ENCODE assay signal across 9 cellular contexts in genomic region chr22:45552580-45553332, GRCh38. TPM values are rescaled to one million over a fixed set of nuclear protein-coding genes. Genes with fewer than 3 reads are reported as not detected.
DNase-seq lines count a peak whose midpoint lies in the region; ATAC-seq and TF ChIP-seq lines count a peak whose summit lies in the region.
"Had no signal": no experiment of that assay in that cellular context is flagged by ENCODE, and none has a peak within 500 bp of the region (broad histone marks: within the 10 kb centered on the region; RNA-seq: fewer than 3 reads in every experiment).

No MANE protein-coding gene starts in this region.

- H3K27me3 ChIP-seq in OCI-LY1 (ENCODE audit: insufficient read depth, low read length) = no peaks in the 10 kb centered on the region; the same call in 1 of the 2 replicates

- no peak overlapping the region for H3K4me2 ChIP-seq in OCI-LY1 (ENCODE audit: low read length)

- peak; percentile 21; the same call in 1 of the 2 replicates for TF ChIP-seq CTCF in OCI-LY1 (IDR thresholded peaks at IDR 0.05; ENCODE audit: low read length)
- peak; percentile 48 for TF ChIP-seq CTCF in epithelial cell of proximal tubule (conservative IDR thresholded peaks at IDR 0.05; ENCODE audit: low read depth, low read length)

- H3K4me3 ChIP-seq in OCI-LY1 (ENCODE audit: low read depth, low read length, poor library complexity, severe bottlenecking) (no peak overlapping the region), epithelial cell of proximal tubule (ENCODE audit: low read depth, low read length) (no peak overlapping the region)

- no peak overlapping the region for H2AFZ ChIP-seq in OCI-LY1 (ENCODE audit: low read length)

- no peaks in the 10 kb centered on the region for H4K20me1 ChIP-seq in OCI-LY1 (ENCODE audit: insufficient read depth, low read length)

- H3K4me1 ChIP-seq in OCI-LY1 (ENCODE audit: insufficient read depth, low read length, severe bottlenecking) = peaks cover 13% of the 10 kb centered on the region

- no peaks in the 10 kb centered on the region for H3F3A ChIP-seq in OCI-LY1 (ENCODE audit: insufficient read depth, low read length)

- ATAC-seq in GM19351 (IDR thresholded peaks at IDR 0.05; ENCODE audit: unreplicated experiment) (no peak), GM19452 (IDR thresholded peaks at IDR 0.05; ENCODE audit: unreplicated experiment) (no peak)

- DNase-seq in A172 (ENCODE audit: low spot score) (peak; percentile 10), epithelial cell of proximal tubule (ENCODE audit: low read depth) (peak; percentile 19), mucosa of gallbladder (ENCODE audit: low spot score) (peak; percentile 73), superior temporal gyrus (ENCODE audit: extremely low spot score) (no peak)
- DNase-seq in effector CD4-positive, alpha-beta T cell = no peak
- DNase-seq: SIG-M5 had no signal

- H3K9ac ChIP-seq in OCI-LY1 (ENCODE audit: low read length) = no peak overlapping the region

- H3K36me3 ChIP-seq in OCI-LY1 (ENCODE audit: insufficient read depth, low read length) = no peaks in the 10 kb centered on the region; the same call in 1 of the 2 replicates

- H3K9me3 ChIP-seq in OCI-LY1 (ENCODE audit: low read length) = no peaks in the 10 kb centered on the region

- H3K27ac ChIP-seq in OCI-LY1 (ENCODE audit: low read depth, low read length, poor library complexity, severe bottlenecking) = no peak overlapping the region

- no peaks in the 10 kb centered on the region for H3K79me2 ChIP-seq in OCI-LY1 (ENCODE audit: insufficient read depth, low read length)

- no peaks in the 10 kb centered on the region for H3K9me2 ChIP-seq in OCI-LY1 (ENCODE audit: low read depth, low read length)

RNA-seq across cellular contexts. Expression of gene FBLN1, which starts 50.1 kb away (rescaled TPM):
- 58.8 and 59.6 TPM in 2 replicates for total RNA-seq in A172 (2014; rRNA removed; shearing (Covaris generic))
- total RNA-seq in epithelial cell of proximal tubule (21.5 and 58.5 TPM in 2 replicates), mucosa of gallbladder (427 TPM)

Comparison
In these comparisons a context has a peak if more than half of its experiments do, and no peak if none do; other contexts are left out.
1. DNase-seq: peak in A172 (single experiment), epithelial cell of proximal tubule (single experiment) and mucosa of gallbladder (single experiment); none in superior temporal gyrus (single experiment) and effector CD4-positive, alpha-beta T cell (single experiment).